Comparison of ENCODE assay signal across 8 cellular contexts in the genomic region with DNA sequence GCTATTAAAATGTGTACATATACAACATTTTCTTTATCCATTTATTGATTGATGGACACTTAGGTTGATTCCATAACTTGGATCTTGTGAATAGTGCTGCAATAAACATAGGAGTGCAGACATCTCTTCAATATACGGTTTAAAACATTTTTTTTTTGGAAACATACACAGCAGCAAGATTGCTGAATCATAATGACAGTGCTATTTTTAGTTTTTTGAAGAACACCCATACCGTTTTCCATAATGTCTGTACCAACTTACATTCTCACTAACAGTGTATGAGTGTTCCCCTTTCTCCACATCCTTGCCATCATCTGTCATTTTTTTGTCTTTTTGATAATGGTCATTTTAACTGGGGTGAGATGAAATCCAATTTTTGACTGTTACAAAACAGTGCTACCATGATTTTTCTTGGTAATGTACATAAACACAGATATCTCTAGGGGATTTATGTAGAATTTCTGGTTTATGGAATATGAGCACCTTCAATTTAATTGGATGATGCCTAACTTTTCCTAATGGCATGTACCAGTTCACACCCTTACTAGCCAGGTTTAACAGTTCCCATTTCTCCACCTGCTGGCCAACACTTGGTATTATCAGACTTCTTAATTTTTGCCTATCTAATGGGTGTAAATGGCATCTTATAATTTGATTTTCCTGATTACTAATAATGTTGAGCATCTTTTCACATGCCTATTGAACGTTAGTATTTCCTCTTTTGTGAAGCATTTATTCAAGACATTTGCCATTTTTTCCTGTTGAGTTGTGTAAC. TPM values are rescaled to one million over a fixed set of nuclear protein-coding genes. Genes with fewer than 3 reads are reported as not detected.
DNase-seq lines count a peak whose midpoint lies in the region; ATAC-seq, FAIRE-seq and TF ChIP-seq lines count a peak whose summit lies in the region.

No MANE protein-coding gene starts in this region.

- no peak overlapping the region for H3K27ac ChIP-seq in HEK293 (ENCODE audit: extremely low read depth, low read depth, low read length)
- H3K27ac ChIP-seq in effector memory CD4-positive, alpha-beta T cell (ENCODE audit: insufficient read depth, low read length, poor library complexity, severe bottlenecking) = no peak overlapping the region

- no peaks in the 10 kb centered on the region for H3K9me3 Mint-ChIP-seq in activated naive CD4-positive, alpha-beta T cell treated with anti-CD3 and anti-CD28 coated beads, Interleukin-2, amount 10 ng/mL, durations not matched to agents 7 days and 5 days
- H3K9me3 Mint-ChIP-seq in activated naive CD4-positive, alpha-beta T cell treated with anti-CD3 and anti-CD28 coated beads, Interleukin-2, amount 50 U/mL, for 72 hours = no peaks in the 10 kb centered on the region
- peaks cover 18% of the 10 kb centered on the region for H3K9me3 Mint-ChIP-seq in progenitor cell of endocrine pancreas (ENCODE audit: low read depth)

- H3K4me1 ChIP-seq in HEK293 (ENCODE audit: control insufficient read depth, insufficient read depth, low read length) = no peaks in the 10 kb centered on the region
- no peaks in the 10 kb centered on the region for H3K4me1 ChIP-seq in effector memory CD4-positive, alpha-beta T cell (ENCODE audit: control insufficient read depth, insufficient read depth, low read length, poor library complexity, severe bottlenecking)

- CTCF ChIA-PET in activated naive CD4-positive, alpha-beta T cell treated with anti-CD3 and anti-CD28 coated beads, Interleukin-2, amount 10 ng/mL, durations not matched to agents 7 days and 5 days (lab: Charles Lee) = interaction anchor here (0.6 to 1.7 kb wide), 2 partner anchors 30 to 96 kb away, joined by 4 to 5 read pairs; no protein-coding TSS in a partner anchor
- CTCF ChIA-PET in HEK293 (lab: Yijun Ruan, JAX) = interaction anchor here (0.5 to 2.6 kb wide), 15 partner anchors 9 to 932 kb away, joined by 3 to 32 read pairs (median 3); no protein-coding TSS in a partner anchor

- H3K4me3 ChIP-seq in HEK293 (ENCODE audit: low read depth, low read length) = no peak overlapping the region
- H3K4me3 ChIP-seq in epithelial cell of esophagus (ENCODE audit: low read length) = no peak overlapping the region
- H3K4me3 ChIP-seq in effector memory CD4-positive, alpha-beta T cell (ENCODE audit: insufficient read depth, low read depth, low read length, poor library complexity, severe bottlenecking) = no peak overlapping the region

- H3K27me3 ChIP-seq in effector memory CD4-positive, alpha-beta T cell (replicated peaks; ENCODE audit: control insufficient read depth, insufficient read depth, low read length, poor library complexity, severe bottlenecking) = no peaks in the 10 kb centered on the region

- H3K4me3 Mint-ChIP-seq in activated naive CD4-positive, alpha-beta T cell treated with anti-CD3 and anti-CD28 coated beads, Interleukin-2, amount 10 ng/mL, durations not matched to agents 7 days and 5 days = no peak overlapping the region
- no peak overlapping the region for H3K4me3 Mint-ChIP-seq in progenitor cell of endocrine pancreas (ENCODE audit: low read depth)

- ATAC-seq in activated naive CD4-positive, alpha-beta T cell treated with anti-CD3 and anti-CD28 coated beads, Interleukin-2, amount 50 U/mL, for 72 hours = no peak

- H3K36me3 Mint-ChIP-seq in activated naive CD4-positive, alpha-beta T cell treated with anti-CD3 and anti-CD28 coated beads, Interleukin-2, amount 10 ng/mL, durations not matched to agents 7 days and 5 days = no peaks in the 10 kb centered on the region
- no peaks in the 10 kb centered on the region for H3K36me3 Mint-ChIP-seq in activated naive CD4-positive, alpha-beta T cell treated with anti-CD3 and anti-CD28 coated beads, Interleukin-2, amount 50 U/mL, for 72 hours
- H3K36me3 Mint-ChIP-seq in progenitor cell of endocrine pancreas (ENCODE audit: insufficient read depth) = no peaks in the 10 kb centered on the region

- H3K27me3 Mint-ChIP-seq in activated naive CD4-positive, alpha-beta T cell treated with anti-CD3 and anti-CD28 coated beads, Interleukin-2, amount 10 ng/mL, durations not matched to agents 7 days and 5 days = no peaks in the 10 kb centered on the region
- H3K27me3 Mint-ChIP-seq in progenitor cell of endocrine pancreas = no peaks in the 10 kb centered on the region

- no peaks in the 10 kb centered on the region for H3K36me3 ChIP-seq in HEK293 (ENCODE audit: control insufficient read depth in 2 of 2, insufficient read depth in 1 of 2, low read length in 2 of 2)
- no peaks in the 10 kb centered on the region for H3K36me3 ChIP-seq in effector memory CD4-positive, alpha-beta T cell (ENCODE audit: control insufficient read depth, insufficient read depth, low read length)

- peaks cover 22% of the 10 kb centered on the region for H3K4me1 Mint-ChIP-seq in activated naive CD4-positive, alpha-beta T cell treated with anti-CD3 and anti-CD28 coated beads, Interleukin-2, amount 10 ng/mL, durations not matched to agents 7 days and 5 days
- no peaks in the 10 kb centered on the region for H3K4me1 Mint-ChIP-seq in progenitor cell of endocrine pancreas (ENCODE audit: low read depth)

- H3K9me3 ChIP-seq in HEK293 (ENCODE audit: control insufficient read depth, insufficient read depth, low read depth, low read length) = no peaks in the 10 kb centered on the region
- H3K9me3 ChIP-seq in effector memory CD4-positive, alpha-beta T cell (ENCODE audit: control insufficient read depth, low read length) = no peaks in the 10 kb centered on the region

- no peak for FAIRE-seq in frontal cortex (lab: Jason Lieb, UNC)

- no peak overlapping the region for H3K27ac Mint-ChIP-seq in activated naive CD4-positive, alpha-beta T cell treated with anti-CD3 and anti-CD28 coated beads, Interleukin-2, amount 10 ng/mL, durations not matched to agents 7 days and 5 days
- H3K27ac Mint-ChIP-seq in activated naive CD4-positive, alpha-beta T cell treated with anti-CD3 and anti-CD28 coated beads, Interleukin-2, amount 50 U/mL, for 72 hours = peak overlapping the region in 1 of 2 donors; percentile 65
- no peak overlapping the region for H3K27ac Mint-ChIP-seq in progenitor cell of endocrine pancreas

- TF ChIP-seq CTCF in HEK293 (tag by site-specific recombination; IDR thresholded peaks at IDR 0.05) (no peak), epithelial cell of esophagus (IDR thresholded peaks at IDR 0.05; ENCODE audit: insufficient read depth, low read depth, low read length, missing control alignments) (peak; percentile 40), progenitor cell of endocrine pancreas (IDR thresholded peaks at IDR 0.05; ENCODE audit: unreplicated experiment) (peak; percentile 47)

- peak; percentile 31 for DNase-seq in activated naive CD4-positive, alpha-beta T cell treated with anti-CD3 and anti-CD28 coated beads, Interleukin-2, amount 10 ng/mL, durations not matched to agents 7 days and 5 days
- no peak for DNase-seq in activated naive CD4-positive, alpha-beta T cell treated with anti-CD3 and anti-CD28 coated beads, Interleukin-2, amount 50 U/mL, for 72 hours (ENCODE audit: low spot score in 2 of 2)
- peak; percentile 15 to 51 for DNase-seq in NCI-H526 (lab: John Stamatoyannopoulos, UW)
- peak; percentile 63 for DNase-seq in epithelial cell of esophagus (ENCODE audit: low read depth)
- no peak for DNase-seq in progenitor cell of endocrine pancreas (ENCODE audit: low spot score, unreplicated experiment)
- no peak for DNase-seq in frontal cortex (ENCODE audit: low spot score in 2 of 2)
- no peak for DNase-seq in effector memory CD4-positive, alpha-beta T cell

- POLR2A ChIA-PET in HEK293 (lab: Yijun Ruan, JAX) = interaction anchor here (0.7 kb wide), 1 partner anchor 24 kb away, joined by 3 read pairs; no protein-coding TSS in a partner anchor

TF ChIP-seq in HEK293, 187 proteins besides CTCF, POLR2A, EP300 and RAD21:
- TF ChIP-seq, protein P1, sequence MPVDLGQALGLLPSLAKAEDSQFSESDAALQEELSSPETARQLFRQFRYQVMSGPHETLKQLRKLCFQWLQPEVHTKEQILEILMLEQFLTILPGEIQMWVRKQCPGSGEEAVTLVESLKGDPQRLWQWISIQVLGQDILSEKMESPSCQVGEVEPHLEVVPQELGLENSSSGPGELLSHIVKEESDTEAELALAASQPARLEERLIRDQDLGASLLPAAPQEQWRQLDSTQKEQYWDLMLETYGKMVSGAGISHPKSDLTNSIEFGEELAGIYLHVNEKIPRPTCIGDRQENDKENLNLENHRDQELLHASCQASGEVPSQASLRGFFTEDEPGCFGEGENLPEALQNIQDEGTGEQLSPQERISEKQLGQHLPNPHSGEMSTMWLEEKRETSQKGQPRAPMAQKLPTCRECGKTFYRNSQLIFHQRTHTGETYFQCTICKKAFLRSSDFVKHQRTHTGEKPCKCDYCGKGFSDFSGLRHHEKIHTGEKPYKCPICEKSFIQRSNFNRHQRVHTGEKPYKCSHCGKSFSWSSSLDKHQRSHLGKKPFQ (tag by site-specific recombination; IDR thresholded peaks at IDR 0.05) = peak; percentile 92
- TF ChIP-seq ZBTB8A (tag by site-specific recombination; IDR thresholded peaks at IDR 0.05) = no peak
- TF ChIP-seq ZNF654 (tag by site-specific recombination; IDR thresholded peaks at IDR 0.05; ENCODE audit: low read depth) = peak; percentile 46

RNA-seq across cellular contexts. Expression of gene TMSB15B, which starts 21.0 kb away (rescaled TPM):
- 10 to 100 TPM in 1 of 2 donors, 1 to 10 TPM in 1; 6.4 to 12.9 TPM for total RNA-seq in activated naive CD4-positive, alpha-beta T cell treated with anti-CD3 and anti-CD28 coated beads, Interleukin-2, amount 50 U/mL, for 72 hours
- total RNA-seq in progenitor cell of endocrine pancreas (20.9 and 22.2 TPM in 2 replicates), frontal cortex (22.4 TPM)

Comparison
In these comparisons a context has a peak if more than half of its experiments do, and no peak if none do; other contexts are left out.
1. DNase-seq: peak in activated naive CD4-positive, alpha-beta T cell treated with anti-CD3 and anti-CD28 coated beads, Interleukin-2, amount 10 ng/mL, durations not matched to agents 7 days and 5 days (single experiment), NCI-H526 (2 of 2) and epithelial cell of esophagus (single experiment); none in activated naive CD4-positive, alpha-beta T cell treated with anti-CD3 and anti-CD28 coated beads, Interleukin-2, amount 50 U/mL, for 72 hours (0 of 2), progenitor cell of endocrine pancreas (single experiment), frontal cortex (0 of 2) and effector memory CD4-positive, alpha-beta T cell (0 of 3).